In the genomic region with DNA sequence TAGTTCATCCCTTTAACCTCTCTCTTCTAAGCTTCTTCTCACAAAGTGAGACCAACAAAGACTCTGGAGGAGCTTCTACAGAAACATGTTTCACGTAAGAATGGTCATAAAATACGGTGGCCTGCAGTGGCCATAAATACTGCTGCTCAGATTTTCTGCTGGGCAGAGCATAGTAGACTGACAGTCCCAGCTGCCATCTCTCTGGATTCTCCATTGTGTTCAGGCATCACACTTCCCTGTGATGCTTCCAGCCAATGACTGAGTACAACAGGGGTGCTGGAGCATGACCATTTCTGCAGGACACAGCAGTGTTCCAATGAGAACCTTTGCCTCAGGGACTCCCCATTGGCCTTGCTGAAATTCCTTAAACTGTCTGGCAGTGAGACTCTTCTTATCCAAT, we compare ENCODE assay signal across 24 cellular contexts.
DNase-seq lines count a peak whose midpoint lies in the region; ATAC-seq, FAIRE-seq and TF ChIP-seq lines count a peak whose summit lies in the region.
"Had no signal": no experiment of that assay in that cellular context is flagged by ENCODE, and none has a peak within 500 bp of the region (broad histone marks: within the 10 kb centered on the region; RNA-seq: fewer than 3 reads in every experiment).

No MANE protein-coding gene starts in this region.

- no peak overlapping the region for H2BK5ac ChIP-seq in neuronal stem cell (ENCODE audit: low read length)

- no peak overlapping the region for H2BK12ac ChIP-seq in neuronal stem cell (ENCODE audit: low read length)

- no peaks in the 10 kb centered on the region for H3K36me3 ChIP-seq in SJCRH30
- no peaks in the 10 kb centered on the region for H3K36me3 ChIP-seq in neuronal stem cell (replicated peaks in 1 of 2; ENCODE audit: control insufficient read depth in 2 of 2, insufficient read depth in 2 of 2, low read length in 2 of 2)
- H3K36me3 ChIP-seq in BE2C: no peaks in the 10 kb centered on the region

- H2AFZ ChIP-seq in neuronal stem cell (ENCODE audit: low read length): peak overlapping the region; percentile 0

- H4K91ac ChIP-seq in neuronal stem cell (ENCODE audit: low read depth, low read length, poor library complexity): no peak overlapping the region

- no peak for ATAC-seq in activated T-helper 17 cell treated with anti-CD3 and anti-CD28 coated beads, Interleukin-2, amount 50 U/mL, for 72 hours (replicated peaks)
- ATAC-seq in GM18873 (IDR thresholded peaks at IDR 0.05; ENCODE audit: low FRiP score, unreplicated experiment): no peak
- ATAC-seq: A549 had no signal

- H3K4me1 ChIP-seq in SJCRH30 (no peaks in the 10 kb centered on the region), neuronal stem cell (ENCODE audit: control insufficient read depth in 2 of 2, insufficient read depth in 1 of 2, low read depth in 1 of 2, low read length in 2 of 2) (no peaks in the 10 kb centered on the region), BE2C (peaks cover 7% of the 10 kb centered on the region; the same call in 1 of the 2 replicates)
- H3K4me1 ChIP-seq: A549 had no signal

- no peak overlapping the region for H3K4me2 ChIP-seq in neuronal stem cell (ENCODE audit: insufficient read depth, low read length, poor library complexity, severe bottlenecking)
- H3K4me2 ChIP-seq: A549 had no signal

- H3K23ac ChIP-seq in neuronal stem cell (ENCODE audit: low read depth, low read length, poor library complexity): no peak overlapping the region

- H3K27me3 Mint-ChIP-seq in activated T-helper 17 cell treated with anti-CD3 and anti-CD28 coated beads, Interleukin-2, amount 50 U/mL, for 72 hours: no peaks in the 10 kb centered on the region
- H3K27me3 Mint-ChIP-seq: CD4-positive, alpha-beta memory T cell had no signal

- no peaks in the 10 kb centered on the region for H3K27me3 ChIP-seq in SJCRH30
- no peaks in the 10 kb centered on the region for H3K27me3 ChIP-seq in neuronal stem cell (ENCODE audit: control insufficient read depth in 3 of 3, insufficient read depth in 3 of 3, low read depth in 1 of 3, low read length in 3 of 3)
- no peaks in the 10 kb centered on the region for H3K27me3 ChIP-seq in BE2C

- no peak overlapping the region for H3K4me3 Mint-ChIP-seq in activated T-helper 17 cell treated with anti-CD3 and anti-CD28 coated beads, Interleukin-2, amount 50 U/mL, for 72 hours
- H3K4me3 Mint-ChIP-seq: CD4-positive, alpha-beta memory T cell had no signal

- H3K9ac ChIP-seq in neuronal stem cell (ENCODE audit: low read depth, low read length, poor library complexity): no peak overlapping the region

- no peaks in the 10 kb centered on the region for H3K4me1 Mint-ChIP-seq in activated T-helper 17 cell treated with anti-CD3 and anti-CD28 coated beads, Interleukin-2, amount 50 U/mL, for 72 hours
- H3K4me1 Mint-ChIP-seq: CD4-positive, alpha-beta memory T cell had no signal

- no peak for TF ChIP-seq POLR2A in H54 (IDR thresholded peaks at IDR 0.05; ENCODE audit: low read depth, low read length)

- H3K4ac ChIP-seq in neuronal stem cell (ENCODE audit: low read length): no peak overlapping the region

- no peaks in the 10 kb centered on the region for H3K79me1 ChIP-seq in neuronal stem cell (ENCODE audit: low read depth, low read length)

- no peak overlapping the region for H3K18ac ChIP-seq in neuronal stem cell (ENCODE audit: low read length)

- no peak overlapping the region for H2BK120ac ChIP-seq in neuronal stem cell (ENCODE audit: low read depth, low read length)

- H3K14ac ChIP-seq in neuronal stem cell (ENCODE audit: low read length): no peak overlapping the region

- no peak overlapping the region for H4K8ac ChIP-seq in neuronal stem cell (ENCODE audit: low read depth, low read length)

- H2BK15ac ChIP-seq in neuronal stem cell (ENCODE audit: low read length): no peak overlapping the region

- TF ChIP-seq CTCF in BE2C (IDR thresholded peaks at IDR 0.05; ENCODE audit: low read depth, low read length): no peak

- H3K27ac Mint-ChIP-seq in activated T-helper 17 cell treated with anti-CD3 and anti-CD28 coated beads, Interleukin-2, amount 50 U/mL, for 72 hours: no peak overlapping the region
- H3K27ac Mint-ChIP-seq: CD4-positive, alpha-beta memory T cell had no signal

- no peak overlapping the region for H2AK5ac ChIP-seq in neuronal stem cell (ENCODE audit: low read depth, low read length)

- WGBS in neuronal stem cell (ENCODE audit: extremely low coverage in 2 of 2, insufficient read length in 2 of 2, insufficient replicate concordance in 1 of 2), 2 donors: no CpG with 5 or more reads among the region's 2 CpGs

- no peaks in the 10 kb centered on the region for H3K9me3 ChIP-seq in SJCRH30 (replicated peaks)
- H3K9me3 ChIP-seq in neuronal stem cell (replicated peaks in 1 of 2; ENCODE audit: control insufficient read depth in 2 of 2, insufficient read depth in 1 of 2, low read depth in 1 of 2, low read length in 2 of 2): no peaks in the 10 kb centered on the region
- no peaks in the 10 kb centered on the region for H3K9me3 ChIP-seq in BE2C
- H3K9me3 ChIP-seq: A549 had no signal

- peaks cover 13% of the 10 kb centered on the region for H3K9me3 Mint-ChIP-seq in activated T-helper 17 cell treated with anti-CD3 and anti-CD28 coated beads, Interleukin-2, amount 50 U/mL, for 72 hours

- H3K4me3 ChIP-seq in SJCRH30: peak overlapping the region; percentile 40
- H3K4me3 ChIP-seq in neuronal stem cell (ENCODE audit: low read length in 2 of 2): peak overlapping the region in 1 of 2 donors; percentile 50
- no peak overlapping the region for H3K4me3 ChIP-seq in BE2C (ENCODE audit: low read depth, low read length)
- H3K4me3 ChIP-seq: A549 had no signal

- H3K27ac ChIP-seq in SJCRH30: no peak overlapping the region
- H3K27ac ChIP-seq in neuronal stem cell (replicated peaks; ENCODE audit: low read length): no peak overlapping the region
- H3K27ac ChIP-seq: A549 had no signal

- FAIRE-seq in H54 (lab: Jason Lieb, UNC): peak; percentile 11
- FAIRE-seq: A549, GM12891, GM18507 had no signal

- DNase-seq in H54 (ENCODE audit: insufficient read length, low spot score) (no peak), LHCN-M2 (ENCODE audit: low read depth) (peak; percentile 9), SJCRH30 (peak; percentile 52 to 63), neuronal stem cell (ENCODE audit: low spot score) (no peak), cortex of kidney (lab: John Stamatoyannopoulos, UW) (no peak), BE2C (no peak)
- DNase-seq: 8988T; ACHN; AML-193; C1 segment of cervical spinal cord; Calu3; CD4-positive, alpha-beta memory T cell; COR-L47; DMS53; DMS79 treated with DMSO at 0.1 percent for 48 hours; GF-D8; GOT3; H7; HCEC 1CT had no signal

- H3K36me3 Mint-ChIP-seq in activated T-helper 17 cell treated with anti-CD3 and anti-CD28 coated beads, Interleukin-2, amount 50 U/mL, for 72 hours (ENCODE audit: low read depth): no peaks in the 10 kb centered on the region
- H3K36me3 Mint-ChIP-seq: CD4-positive, alpha-beta memory T cell had no signal

Comparison
In these comparisons a context has a peak if more than half of its experiments do, and no peak if none do; other contexts are left out.
1. DNase-seq: peak in LHCN-M2 (single experiment) and SJCRH30 (2 of 2); none in H54 (single experiment), neuronal stem cell (single experiment), cortex of kidney (single experiment) and BE2C (single experiment).